Comparison of ENCODE assay signal across 1 cellular context in genomic region chr6:26126394-26127221, GRCh38.
TF ChIP-seq lines count a peak whose summit lies in the region.

No MANE protein-coding gene starts in this region.

TF ChIP-seq in K562, 482 proteins besides CTCF, POLR2A, EP300 and RAD21 (continued from another document and continues in another):
- TF ChIP-seq ZBTB49 (CRISPR knock-in tag; IDR thresholded peaks at IDR 0.05; ENCODE audit: borderline replicate concordance), result no peak
- TF ChIP-seq ZNF561 (CRISPR knock-in tag; conservative IDR thresholded peaks at IDR 0.05), result no peak
- no peak for TF ChIP-seq HLTF (IDR thresholded peaks at IDR 0.05)
- TF ChIP-seq ZNF655 (CRISPR knock-in tag; IDR thresholded peaks at IDR 0.05), result no peak
- no peak for TF ChIP-seq NFE2 (IDR thresholded peaks at IDR 0.05; ENCODE audit: low read depth)
- peak; percentile 77; the same call in 1 of the 2 replicates for TF ChIP-seq POLR2AphosphoS5 (IDR thresholded peaks at IDR 0.05; ENCODE audit: control insufficient read depth, insufficient read depth, low read depth, low read length)
- no peak; the same call in 1 of the 2 replicates for TF ChIP-seq HEY1 (CRISPR knock-in tag; IDR thresholded peaks at IDR 0.05; ENCODE audit: borderline replicate concordance)
- TF ChIP-seq FOXM1 (IDR thresholded peaks at IDR 0.05; ENCODE audit: low read depth), result no peak
- no peak for TF ChIP-seq FOXM1 (CRISPR knock-in tag; IDR thresholded peaks at IDR 0.05; ENCODE audit: low read depth)
- no peak for TF ChIP-seq ETS2 (tag; IDR thresholded peaks at IDR 0.05; ENCODE audit: borderline replicate concordance, poor library complexity, severe bottlenecking)
- no peak for TF ChIP-seq CXXC5 (CRISPR knock-in tag; IDR thresholded peaks at IDR 0.05)
- no peak for TF ChIP-seq E2F4 (CRISPR knock-in tag; IDR thresholded peaks at IDR 0.05; ENCODE audit: low read depth)
- no peak for TF ChIP-seq ASH1L (IDR thresholded peaks at IDR 0.05; ENCODE audit: borderline replicate concordance, low read depth, partially characterized antibody)
- TF ChIP-seq FOSL1 (tag; conservative IDR thresholded peaks at IDR 0.05), result no peak
- no peak for TF ChIP-seq ZNF318 (IDR thresholded peaks at IDR 0.05; ENCODE audit: borderline replicate concordance in 1 of 2, low read depth in 1 of 2)
- no peak for TF ChIP-seq KAT8 (IDR thresholded peaks at IDR 0.05; ENCODE audit: low read depth)
- TF ChIP-seq MED1 (CRISPR knock-in tag; IDR thresholded peaks at IDR 0.05; ENCODE audit: borderline replicate concordance), result no peak
- TF ChIP-seq ETV6 (IDR thresholded peaks at IDR 0.05; ENCODE audit: borderline replicate concordance in 1 of 2, low read depth in 2 of 2, low read length in 1 of 2), result peak in 1 of 2 experiments; percentile 10; a peak in 1 of 4 replicates
- TF ChIP-seq ETV6 (CRISPR knock-in tag; IDR thresholded peaks at IDR 0.05; ENCODE audit: borderline replicate concordance), result peak; percentile 75; the same call in 1 of the 2 replicates
- TF ChIP-seq MCM2 (IDR thresholded peaks at IDR 0.05; ENCODE audit: low read depth), result no peak
- no peak for TF ChIP-seq CREB3 (tag; conservative IDR thresholded peaks at IDR 0.05; ENCODE audit: low read depth)
- no peak for TF ChIP-seq SAFB (IDR thresholded peaks at IDR 0.05; ENCODE audit: borderline replicate concordance, low read depth, low read length)
- no peak for TF ChIP-seq POU5F1 (IDR thresholded peaks at IDR 0.05; ENCODE audit: borderline replicate concordance, low read depth, low read length, partially characterized antibody)
- no peak for TF ChIP-seq NR2C2 (CRISPR knock-in tag; IDR thresholded peaks at IDR 0.05)
- TF ChIP-seq NR2C2 (tag; IDR thresholded peaks at IDR 0.05), result no peak
- no peak for TF ChIP-seq NFIC (IDR thresholded peaks at IDR 0.05)
- no peak for TF ChIP-seq SIN3B (IDR thresholded peaks at IDR 0.05; ENCODE audit: low read depth)
- TF ChIP-seq ELF4 (CRISPR knock-in tag; IDR thresholded peaks at IDR 0.05), result peak; percentile 32; the same call in 1 of the 2 replicates
- no peak; the same call in 1 of the 2 replicates for TF ChIP-seq AFF4 (CRISPR knock-in tag; IDR thresholded peaks at IDR 0.05)
- 0 out of 2 replicates have a peak, but pooled peaks have one; percentile 43 for TF ChIP-seq GATAD2B (IDR thresholded peaks at IDR 0.05; ENCODE audit: borderline replicate concordance)
- 0 out of 4 replicates have a peak, but pooled peaks of 1 of the 2 experiments have one; percentile 2 for TF ChIP-seq NRF1 (conservative IDR thresholded peaks at IDR 0.05 in 1 of 2, IDR thresholded peaks at IDR 0.05 in 1 of 2)
- TF ChIP-seq KLF16 (IDR thresholded peaks at IDR 0.05), result no peak; the same call in 1 of the 2 replicates
- no peak for TF ChIP-seq MXD1 (CRISPR knock-in tag; IDR thresholded peaks at IDR 0.05; ENCODE audit: borderline replicate concordance, poor library complexity, severe bottlenecking)
- no peak for TF ChIP-seq SMAD2 (IDR thresholded peaks at IDR 0.05; ENCODE audit: low read depth, low read length)
- TF ChIP-seq ZBED1 (IDR thresholded peaks at IDR 0.05), result no peak
- no peak for TF ChIP-seq ZNF12 (CRISPR knock-in tag; IDR thresholded peaks at IDR 0.05)
- no peak for TF ChIP-seq ZNF511 (CRISPR knock-in tag; IDR thresholded peaks at IDR 0.05)
- TF ChIP-seq CC2D1A (IDR thresholded peaks at IDR 0.05), result no peak
- TF ChIP-seq BMI1 (IDR thresholded peaks at IDR 0.05; ENCODE audit: low read length), result no peak
- TF ChIP-seq HSF4 (CRISPR knock-in tag; IDR thresholded peaks at IDR 0.05; ENCODE audit: borderline replicate concordance), result no peak
- TF ChIP-seq IRF1 (CRISPR knock-in tag; IDR thresholded peaks at IDR 0.05; ENCODE audit: borderline replicate concordance), result no peak
- TF ChIP-seq KLF13 (tag; IDR thresholded peaks at IDR 0.05; ENCODE audit: borderline replicate concordance, low read depth), result no peak
- TF ChIP-seq ATF7 (IDR thresholded peaks at IDR 0.05), result peak; percentile 8; the same call in 1 of the 2 replicates
- no peak for TF ChIP-seq ZFP30 (CRISPR knock-in tag; IDR thresholded peaks at IDR 0.05; ENCODE audit: borderline replicate concordance)
- TF ChIP-seq POLR2AphosphoS2 (IDR thresholded peaks at IDR 0.05; ENCODE audit: low read length), result 0 out of 2 replicates have a peak, but pooled peaks have one; percentile 21
- no peak for TF ChIP-seq PRPF4 (IDR thresholded peaks at IDR 0.05; ENCODE audit: insufficient read depth, low read depth, low read length, poor library complexity, severe bottlenecking)
